ENCODE assay signal across 26 cellular contexts in genomic region chr7:46156039-46156438, GRCh38.
DNase-seq lines count a peak whose midpoint lies in the region; ATAC-seq and TF ChIP-seq lines count a peak whose summit lies in the region.
"Had no signal": no experiment of that assay in that cellular context is flagged by ENCODE, and none has a peak within 500 bp of the region (broad histone marks: within the 10 kb centered on the region; RNA-seq: fewer than 3 reads in every experiment).

No MANE protein-coding gene starts in this region.

- no peak for TF ChIP-seq CTCF in foreskin keratinocyte (conservative IDR thresholded peaks at IDR 0.05)
- TF ChIP-seq CTCF in CD4-positive, alpha-beta T cell (IDR thresholded peaks at IDR 0.05): no peak

- ATAC-seq in foreskin keratinocyte: no peak
- ATAC-seq in CD4-positive, alpha-beta T cell (ENCODE audit: poor library complexity): no peak
- ATAC-seq: CD8-positive, alpha-beta T cell; Right ventricle myocardium inferior had no signal

- no peaks in the 10 kb centered on the region for H3K27me3 Mint-ChIP-seq in CD4-positive, alpha-beta T cell

- no peaks in the 10 kb centered on the region for H3K36me3 Mint-ChIP-seq in CD4-positive, alpha-beta T cell (ENCODE audit: low read depth)
- H3K36me3 Mint-ChIP-seq: CD8-positive, alpha-beta T cell had no signal

- no peak overlapping the region for H3K27ac Mint-ChIP-seq in CD4-positive, alpha-beta T cell
- H3K27ac Mint-ChIP-seq: CD8-positive, alpha-beta T cell had no signal

- H3K4me1 ChIP-seq in foreskin keratinocyte: peaks cover 13% of the 10 kb centered on the region

- peaks cover 2% of the 10 kb centered on the region for H3K9me3 Mint-ChIP-seq in CD4-positive, alpha-beta T cell
- H3K9me3 Mint-ChIP-seq: CD8-positive, alpha-beta T cell had no signal

- POLR2A ChIA-PET in CD4-positive, alpha-beta T cell (lab: Charles Lee): no interaction called here

- H3K9me3 ChIP-seq in CD4-positive, alpha-beta T cell (ENCODE audit: control insufficient read depth, low read length): no peaks in the 10 kb centered on the region
- H3K9me3 ChIP-seq: BLaER1 treated with 17β-estradiol and CSF1 and Interleukin-3, amounts not matched to agents 10 nM and 100 nM; SJSA1 had no signal

- H3K27me3 ChIP-seq in foreskin keratinocyte: no peaks in the 10 kb centered on the region
- no peaks in the 10 kb centered on the region for H3K27me3 ChIP-seq in CD4-positive, alpha-beta T cell (ENCODE audit: control insufficient read depth, insufficient read depth, low read length)
- H3K27me3 ChIP-seq: BLaER1 treated with 17β-estradiol and CSF1 and Interleukin-3, amounts not matched to agents 10 nM and 100 nM; SJSA1 had no signal

- intact Hi-C loops in CD4-positive, alpha-beta T cell (cut with DNase I, micrococcal nuclease): no loop called here

- no peak overlapping the region for H3K4me3 Mint-ChIP-seq in CD4-positive, alpha-beta T cell
- H3K4me3 Mint-ChIP-seq: CD8-positive, alpha-beta T cell had no signal

- CTCF ChIA-PET in CD4-positive, alpha-beta T cell (lab: Charles Lee): no interaction called here

- peak overlapping the region; percentile 93 for H3K27ac ChIP-seq in foreskin keratinocyte
- no peak overlapping the region for H3K27ac ChIP-seq in CD4-positive, alpha-beta T cell (ENCODE audit: low read depth, low read length)
- H3K27ac ChIP-seq: 22Rv1; BLaER1 treated with 17β-estradiol and CSF1 and Interleukin-3, amounts not matched to agents 10 nM and 100 nM; HL-60; SJSA1 had no signal

- DNase-seq in DMS 273 (lab: John Stamatoyannopoulos, UW; ENCODE audit: unreplicated experiment): peak; percentile 43
- no peak for DNase-seq in DMS 273 treated with DMSO at 0.1 percent for 48 hours (lab: John Stamatoyannopoulos, UW)
- DNase-seq in NCI-H524 (lab: John Stamatoyannopoulos, UW): peak; percentile 36 to 74
- no peak for DNase-seq in foreskin keratinocyte
- DNase-seq in stromal cell of bone marrow (ENCODE audit: low read depth): peak; percentile 7
- no peak for DNase-seq in COR-L47 (lab: John Stamatoyannopoulos, UW)
- no peak for DNase-seq in CD4-positive, alpha-beta T cell
- no peak for DNase-seq in NCI-H2107 (lab: John Stamatoyannopoulos, UW)
- DNase-seq: Calu3; CD8-positive, alpha-beta T cell; GDM1; GOT3; HCEC 1CT; KBM-7; NCI-H1092 treated with DMSO at 0.1 percent for 48 hours; NCI-H1436 treated with DMSO at 0.1 percent for 48 hours; NCI-H2029; NCI-H2171 treated with DMSO at 0.1 percent for 48 hours; NCI-H446; NCI-H774; OCI-M1 had no signal

- H3K4me1 Mint-ChIP-seq in CD4-positive, alpha-beta T cell (ENCODE audit: low read depth): no peaks in the 10 kb centered on the region

Comparison
In these comparisons a context has a peak if more than half of its experiments do, and no peak if none do; other contexts are left out.
1. DNase-seq: peak in DMS 273 (single experiment), NCI-H524 (2 of 2) and stromal cell of bone marrow (single experiment); none in DMS 273 treated with DMSO at 0.1 percent for 48 hours (single experiment), foreskin keratinocyte (0 of 2), COR-L47 (single experiment), CD4-positive, alpha-beta T cell (0 of 10) and NCI-H2107 (single experiment).